8 cellular contexts compared by ENCODE assay signal in the genomic region with DNA sequence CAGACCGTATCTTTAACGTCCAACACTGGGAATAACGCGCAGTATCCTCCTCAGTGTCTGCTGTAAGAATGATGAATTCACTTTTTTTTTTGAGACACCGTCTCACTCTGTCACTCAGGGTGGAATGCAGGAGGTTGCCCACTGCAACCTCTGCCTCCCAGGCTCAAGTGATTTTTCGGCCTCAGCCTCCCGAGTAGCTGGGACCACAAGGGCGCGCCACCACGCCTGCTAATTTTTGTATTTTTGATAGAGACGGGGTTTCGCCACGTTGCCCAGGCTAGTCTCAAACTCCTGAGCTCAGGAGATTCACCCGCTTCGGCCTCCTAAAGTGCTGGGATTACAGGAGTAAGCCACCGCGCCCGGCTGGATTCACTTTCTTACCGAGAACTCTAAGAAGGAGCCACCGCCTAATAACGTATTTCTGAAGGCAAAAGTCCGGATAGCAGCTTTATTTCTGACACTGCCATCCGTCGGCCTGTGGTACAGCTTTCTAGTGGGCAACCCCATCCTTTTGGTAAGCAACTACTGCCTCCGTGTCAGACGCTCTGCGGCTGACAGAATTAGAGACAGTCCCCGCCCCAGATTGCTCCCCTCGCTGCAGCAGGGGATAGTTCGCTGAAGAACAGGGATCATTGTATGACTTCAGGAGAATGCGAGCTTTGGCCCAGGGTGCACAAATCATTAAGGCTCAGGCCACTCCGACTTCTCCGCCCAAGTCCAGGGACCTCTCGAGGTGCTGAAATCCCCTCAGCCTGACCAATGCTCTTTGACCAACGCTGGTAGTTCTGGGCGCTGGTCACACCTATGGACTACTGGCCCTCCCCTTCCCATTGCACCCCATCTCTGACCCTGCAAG. TPM values are rescaled to one million over a fixed set of nuclear protein-coding genes. Genes with fewer than 3 reads are reported as not detected.
A peak's percentile ranks its signal among the peaks of the same experiment; 100 is the strongest.
DNase-seq lines count a peak whose midpoint lies in the region; TF ChIP-seq lines count a peak whose summit lies in the region.

No MANE protein-coding gene starts in this region.

- H3K27me3 ChIP-seq in CD4-positive, alpha-beta memory T cell (ENCODE audit: insufficient read depth, low read length) = no peaks in the 10 kb centered on the region
- H3K27me3 ChIP-seq in GM23248 (replicated peaks; ENCODE audit: insufficient read depth) = no peaks in the 10 kb centered on the region
- no peaks in the 10 kb centered on the region for H3K27me3 ChIP-seq in mesenchymal stem cell (ENCODE audit: control insufficient read depth in 1 of 2, insufficient read depth in 1 of 2, low read length in 2 of 2)

- WGBS in GM23248 (ENCODE audit: low coverage in 1 of 2, low lambda C conversion rate in 2 of 2, missing lambda C conversion rate in 2 of 2), 2 experiments = 25% methylated on average over 36 of the region's 36 CpGs
- 48% methylated on average over 36 of the region's 36 CpGs for WGBS in mesenchymal stem cell
- WGBS in urinary bladder = 34% methylated on average over 36 of the region's 36 CpGs

- peaks cover 46% of the 10 kb centered on the region for H3F3A ChIP-seq in GM23248 (ENCODE audit: insufficient read depth)

- H3K27me3 Mint-ChIP-seq in CD4-positive, alpha-beta memory T cell = no peaks in the 10 kb centered on the region

- H3K4me1 ChIP-seq in CD4-positive, alpha-beta memory T cell (ENCODE audit: insufficient read depth, low read length) = peaks cover 27% of the 10 kb centered on the region
- H3K4me1 ChIP-seq in GM23248 (ENCODE audit: insufficient read depth) (peaks cover 35% of the 10 kb centered on the region), mesenchymal stem cell (ENCODE audit: control insufficient read depth, insufficient read depth, low read depth, low read length) (peaks cover 12% of the 10 kb centered on the region), urinary bladder (ENCODE audit: insufficient read depth) (peaks cover 2% of the 10 kb centered on the region)

- H3K9ac ChIP-seq in GM23248 = peak overlapping the region; percentile 92
- peak overlapping the region; percentile 95 for H3K9ac ChIP-seq in mesenchymal stem cell (ENCODE audit: low read length)

- intact Hi-C loops in CD4-positive, alpha-beta memory T cell (cut with micrococcal nuclease) = loop anchor here (1.0 kb wide), 2 partner anchors 275 to 1167 kb away; no protein-coding TSS in a partner anchor

- no peak overlapping the region for H2BK120ac ChIP-seq in mesenchymal stem cell (ENCODE audit: low read depth, low read length)

- H2AK5ac ChIP-seq in mesenchymal stem cell (ENCODE audit: low read length, severe bottlenecking) = peak overlapping the region; percentile 53

- no peaks in the 10 kb centered on the region for H4K20me1 ChIP-seq in GM23248 (ENCODE audit: insufficient read depth)

- CTCF ChIA-PET in CD4-positive, alpha-beta memory T cell (lab: Charles Lee; ENCODE audit: partially characterized antibody) = interaction anchor here (0.8 to 2.7 kb wide), 2 partner anchors 12 to 18 kb away, joined by 3 to 14 read pairs; no protein-coding TSS in a partner anchor
- CTCF ChIA-PET in RWPE1 (lab: Yijun Ruan, JAX) = interaction anchor here (0.7 to 1.4 kb wide), 4 partner anchors 57 to 1190 kb away, joined by 3 to 5 read pairs (median 4); no protein-coding TSS in a partner anchor

- no peak for TF ChIP-seq CTCF in RWPE1 (conservative IDR thresholded peaks at IDR 0.05; ENCODE audit: low read depth)

- peak overlapping the region; percentile 98 to 99 (median 99) for H3K4me3 Mint-ChIP-seq in CD4-positive, alpha-beta memory T cell

- peak overlapping the region; percentile 80 to 98 for H3K4me3 ChIP-seq in CD4-positive, alpha-beta memory T cell (ENCODE audit: low read length in 2 of 2)
- H3K4me3 ChIP-seq in GM23248 (peak overlapping the region; percentile 91), mesenchymal stem cell (ENCODE audit: insufficient read depth in 1 of 2, low read depth in 1 of 2, low read length in 2 of 2) (peak overlapping the region; percentile 96 to 97), urinary bladder (ENCODE audit: low read depth, low read length) (peak overlapping the region; percentile 82)

- H2AFZ ChIP-seq in GM23248 (peak overlapping the region; percentile 98), mesenchymal stem cell (ENCODE audit: low read depth, low read length) (peak overlapping the region; percentile 89)

- H3K23ac ChIP-seq in mesenchymal stem cell (ENCODE audit: low read length in 2 of 2) = peak overlapping the region in 1 of 2 experiments; percentile 77

- no peak overlapping the region for H2BK12ac ChIP-seq in mesenchymal stem cell (ENCODE audit: low read length in 2 of 2)

- H3K4me1 Mint-ChIP-seq in CD4-positive, alpha-beta memory T cell = peaks cover 27 to 43% (median 34%) of the 10 kb centered on the region in 4 donors

- H3K4me2 ChIP-seq in GM23248 (ENCODE audit: unreplicated experiment) (peak overlapping the region; percentile 75), mesenchymal stem cell (ENCODE audit: low read length, poor library complexity, severe bottlenecking) (peak overlapping the region; percentile 87)

- peak overlapping the region; percentile 64 to 94 for H3K18ac ChIP-seq in mesenchymal stem cell (ENCODE audit: low read depth in 1 of 2, low read length in 2 of 2)

- H3K79me2 ChIP-seq in GM23248 (ENCODE audit: insufficient read depth) = peaks cover 30% of the 10 kb centered on the region

- H3K36me3 Mint-ChIP-seq in CD4-positive, alpha-beta memory T cell = peaks cover 27 to 45% of the 10 kb centered on the region in 2 donors

- H3K9me3 ChIP-seq in CD4-positive, alpha-beta memory T cell (ENCODE audit: control insufficient read depth in 1 of 2, low read length in 2 of 2) = no peaks in the 10 kb centered on the region
- H3K9me3 ChIP-seq in GM23248 (ENCODE audit: low read depth) (no peaks in the 10 kb centered on the region), mesenchymal stem cell (ENCODE audit: control insufficient read depth, low read length) (no peaks in the 10 kb centered on the region)

- peaks cover 24% of the 10 kb centered on the region for H3K36me3 ChIP-seq in CD4-positive, alpha-beta memory T cell (ENCODE audit: insufficient read depth, low read length)
- H3K36me3 ChIP-seq in GM23248 (ENCODE audit: low read depth) (peaks cover 16% of the 10 kb centered on the region), mesenchymal stem cell (ENCODE audit: control insufficient read depth in 1 of 2, insufficient read depth in 2 of 2, low read depth in 1 of 2, low read length in 2 of 2) (peaks cover 14 to 34% of the 10 kb centered on the region in 2 experiments), urinary bladder (ENCODE audit: insufficient read depth) (peaks cover 3% of the 10 kb centered on the region)

- peak overlapping the region; percentile 92 to 98 (median 96) for H3K27ac Mint-ChIP-seq in CD4-positive, alpha-beta memory T cell

- H3K4ac ChIP-seq in mesenchymal stem cell (ENCODE audit: low read depth in 1 of 2, low read length in 2 of 2) = peak overlapping the region; percentile 84 to 96

- peak overlapping the region; percentile 52 for H2BK5ac ChIP-seq in mesenchymal stem cell (ENCODE audit: low read depth, low read length, poor library complexity, severe bottlenecking)

- POLR2A ChIA-PET in CD4-positive, alpha-beta memory T cell (lab: Charles Lee; ENCODE audit: partially characterized antibody) = no interaction called here
- POLR2A ChIA-PET in RWPE1 (lab: Yijun Ruan, JAX; ENCODE audit: low non-redundant PET) = no interaction called here

- peak overlapping the region; percentile 95 for H4K8ac ChIP-seq in mesenchymal stem cell (ENCODE audit: low read length)

- no peak overlapping the region for H2BK15ac ChIP-seq in mesenchymal stem cell (ENCODE audit: low read depth, poor library complexity, severe bottlenecking)

- H3K14ac ChIP-seq in mesenchymal stem cell (ENCODE audit: low read length in 2 of 2) = peak overlapping the region in 1 of 2 experiments; percentile 99

- DNase-seq in CD4-positive, alpha-beta memory T cell = peak in 4 of 5 donors; percentile 18 to 58 (median 26)
- DNase-seq in GM23248 (peak; percentile 75), RWPE1 (ENCODE audit: low spot score) (peak; percentile 55), dermis blood vessel endothelial cell (peak; percentile 62), mesenchymal stem cell (peak; percentile 75), glomerular visceral epithelial cell (ENCODE audit: extremely low spot score) (no peak), NCI-H1930 (lab: John Stamatoyannopoulos, UW) (no peak)

- peak overlapping the region; percentile 71 for H3K27ac ChIP-seq in CD4-positive, alpha-beta memory T cell (ENCODE audit: low read depth, low read length)
- H3K27ac ChIP-seq in GM23248 = peak overlapping the region; percentile 81
- peak overlapping the region; percentile 77 for H3K27ac ChIP-seq in RWPE1
- H3K27ac ChIP-seq in mesenchymal stem cell (ENCODE audit: low read length, poor library complexity, severe bottlenecking) = peak overlapping the region; percentile 93
- H3K27ac ChIP-seq in urinary bladder (ENCODE audit: low read depth) = no peak overlapping the region

- peaks cover 25% of the 10 kb centered on the region for H3K79me1 ChIP-seq in mesenchymal stem cell (replicated peaks; ENCODE audit: low read length, poor library complexity, severe bottlenecking)

- H3K9me3 Mint-ChIP-seq in CD4-positive, alpha-beta memory T cell = peaks cover 0 to 4% (median 0%) of the 10 kb centered on the region in 8 donors

- no peaks in the 10 kb centered on the region for H3K9me2 ChIP-seq in GM23248 (ENCODE audit: insufficient read depth)

- H4K91ac ChIP-seq in mesenchymal stem cell (ENCODE audit: low read length) = peak overlapping the region; percentile 83

- in situ Hi-C loops in GM23248 (cut with MboI) = no loop called here

RNA-seq across cellular contexts. Expression of a gene that starts 0.6 kb away (rescaled TPM):
- total RNA-seq in CD4-positive, alpha-beta memory T cell = 10 to 100 TPM; 16.9 to 17.6 TPM
- polyA plus RNA-seq in CD4-positive, alpha-beta memory T cell = 1 to 10 TPM; 4.5 to 9.6 TPM
- total RNA-seq in GM23248 (2014; rRNA removed; shearing (Covaris generic)) = 9.2 and 9.6 TPM in 2 replicates
- polyA plus RNA-seq in GM23248 (2016; fragmentation: Nextera tagmentation; extraction: Ambion mirVana) (11.9 and 12.8 TPM in 2 replicates), urinary bladder (5.8 TPM)
- total RNA-seq in dermis blood vessel endothelial cell (12.1 and 16.0 TPM in 2 replicates), urinary bladder (14.5 TPM)
- polyA plus RNA-seq in mesenchymal stem cell (2013, experiment 1 of 2) = 8.4 TPM
- polyA plus RNA-seq in mesenchymal stem cell (2013, experiment 2 of 2) = 8.7 TPM

RNA-seq across cellular contexts. Expression of a gene that starts 5.0 kb away (rescaled TPM):
- total RNA-seq in CD4-positive, alpha-beta memory T cell = 1,000 to 10,000 TPM; 1,748 to 1,885 TPM
- polyA plus RNA-seq in CD4-positive, alpha-beta memory T cell = 100 to 1,000 TPM; 778 to 921 TPM
- total RNA-seq in GM23248 (2014; rRNA removed; shearing (Covaris generic)) = 1,265 and 1,653 TPM in 2 replicates
- 660 and 669 TPM in 2 replicates for polyA plus RNA-seq in GM23248 (2016; fragmentation: Nextera tagmentation; extraction: Ambion mirVana)
- 2,261 and 2,505 TPM in 2 replicates for total RNA-seq in dermis blood vessel endothelial cell
- 3,857 TPM for polyA plus RNA-seq in mesenchymal stem cell (2013, experiment 1 of 2)
- polyA plus RNA-seq in mesenchymal stem cell (2013, experiment 2 of 2) = 3,991 TPM
- total RNA-seq in urinary bladder = 2,953 TPM
- 3,656 TPM for polyA plus RNA-seq in urinary bladder

Comparison
In these comparisons a context has a peak if more than half of its experiments do, and no peak if none do; other contexts are left out.
1. DNase-seq: peak in CD4-positive, alpha-beta memory T cell (4 of 5), GM23248 (single experiment), RWPE1 (single experiment), dermis blood vessel endothelial cell (single experiment) and mesenchymal stem cell (single experiment); none in glomerular visceral epithelial cell (single experiment) and NCI-H1930 (0 of 2).
2. Peak in every context shown above with its lines, with median percentiles within 50 percentile points of each other: H3K4me3 ChIP-seq.